Comparison of ENCODE assay signal across 22 cellular contexts in genomic region chr5:35030426-35030825, GRCh38. TPM values are rescaled to one million over a fixed set of nuclear protein-coding genes. Genes with fewer than 3 reads are reported as not detected.
DNase-seq lines count a peak whose midpoint lies in the region; TF ChIP-seq lines count a peak whose summit lies in the region.
"Had no signal": no experiment of that assay in that cellular context is flagged by ENCODE, and none has a peak within 500 bp of the region (broad histone marks: within the 10 kb centered on the region; RNA-seq: fewer than 3 reads in every experiment).

No MANE protein-coding gene starts in this region.

- H3K4me1 ChIP-seq in endodermal cell (ENCODE audit: control insufficient read depth, insufficient read depth, low read length): no peaks in the 10 kb centered on the region

- no peaks in the 10 kb centered on the region for H3K36me3 Mint-ChIP-seq in endodermal cell (ENCODE audit: low read depth)
- H3K36me3 Mint-ChIP-seq: T-cell, WTC11 had no signal

- H3K9ac ChIP-seq in neural cell (ENCODE audit: low read length) (no peak overlapping the region), endodermal cell (ENCODE audit: extremely low read depth, low read length, poor library complexity, severe bottlenecking) (no peak overlapping the region)

- no peak overlapping the region for H3K4me2 ChIP-seq in neural cell (ENCODE audit: low read length)

- no peaks in the 10 kb centered on the region for H3K27me3 ChIP-seq in neural cell (ENCODE audit: insufficient read depth, low read depth, low read length)
- H3K27me3 ChIP-seq in endodermal cell (ENCODE audit: control insufficient read depth, insufficient read depth, low read length, poor library complexity, severe bottlenecking): no peaks in the 10 kb centered on the region

- no peaks in the 10 kb centered on the region for H3K9me3 Mint-ChIP-seq in endodermal cell
- H3K9me3 Mint-ChIP-seq: activated CD8-positive, alpha-beta T cell treated with anti-CD3 and anti-CD28 coated beads for 36 hours; activated naive CD8-positive, alpha-beta T cell treated with anti-CD3 and anti-CD28 coated beads, Interleukin-2, amount 50 U/mL, for 24 hours; T-cell; WTC11 had no signal

- H3K27ac ChIP-seq in RWPE1 (no peak overlapping the region), neural cell (ENCODE audit: low read length) (no peak overlapping the region), endodermal cell (ENCODE audit: low read depth, low read length) (no peak overlapping the region)

- peak; percentile 23; the same call in 1 of the 2 replicates for TF ChIP-seq CTCF in LNCAP (IDR thresholded peaks at IDR 0.05)
- peak; percentile 15; the same call in 1 of the 2 replicates for TF ChIP-seq CTCF in RWPE1 (conservative IDR thresholded peaks at IDR 0.05; ENCODE audit: low read depth)
- TF ChIP-seq CTCF in neural cell (IDR thresholded peaks at IDR 0.05; ENCODE audit: poor library complexity, severe bottlenecking): no peak
- no peak for TF ChIP-seq CTCF in endodermal cell (conservative IDR thresholded peaks at IDR 0.05)

- CTCF ChIA-PET in RWPE1 (lab: Yijun Ruan, JAX): interaction anchor here (0.5 to 1.1 kb wide), 2 partner anchors 27 to 28 kb away, joined by 3 read pairs; no protein-coding TSS in a partner anchor

- H3K79me2 ChIP-seq in neural cell (replicated peaks; ENCODE audit: insufficient read depth, low read length): no peaks in the 10 kb centered on the region

- DNase-seq in GF-D8 (lab: John Stamatoyannopoulos, UW) (peak; percentile 15), RWPE1 (ENCODE audit: low spot score) (no peak), NCI-H2029 (lab: John Stamatoyannopoulos, UW) (no peak), HCEC 1CT (no peak), endodermal cell (no peak)
- DNase-seq: activated CD8-positive, alpha-beta T cell treated with anti-CD3 and anti-CD28 coated beads for 36 hours; activated naive CD8-positive, alpha-beta T cell treated with anti-CD3 and anti-CD28 coated beads, Interleukin-2, amount 50 U/mL, for 24 hours; C1 segment of cervical spinal cord; central memory CD4-positive, alpha-beta T cell; effector CD8-positive, alpha-beta T cell; hippocampal formation; KG1; kidney; stimulated activated CD4-positive, alpha-beta T cell treated with anti-CD3 and anti-CD28 coated beads, Interleukin-4, amount 100 ng/mL, for 1 hour; T-cell had no signal

- H3K9me2 ChIP-seq in neural cell (ENCODE audit: insufficient read depth, low read length): no peaks in the 10 kb centered on the region

- WGBS in endodermal cell (ENCODE audit: insufficient coverage in 1 of 2, insufficient read length in 1 of 2), 2 experiments: 92 to 94% methylated on average over 3 to 7 of the region's 7 CpGs

- TF ChIP-seq EP300 in neural cell (conservative IDR thresholded peaks at IDR 0.05; ENCODE audit: poor library complexity, severe bottlenecking): no peak

- H2AFZ ChIP-seq in neural cell (ENCODE audit: low read depth, low read length): no peak overlapping the region

- H3K27me3 Mint-ChIP-seq in endodermal cell (ENCODE audit: insufficient read depth): no peaks in the 10 kb centered on the region

- no peaks in the 10 kb centered on the region for H3K36me3 ChIP-seq in neural cell (ENCODE audit: insufficient read depth, low read length)
- H3K36me3 ChIP-seq in endodermal cell (ENCODE audit: control insufficient read depth, insufficient read depth, low read length): no peaks in the 10 kb centered on the region

- H3K4me3 ChIP-seq in neural cell (ENCODE audit: low read length): no peak overlapping the region
- no peak overlapping the region for H3K4me3 ChIP-seq in endodermal cell (ENCODE audit: low read length)

- POLR2A ChIA-PET in RWPE1 (lab: Yijun Ruan, JAX; ENCODE audit: low non-redundant PET): no interaction called here

- peak; percentile 29 for TF ChIP-seq RAD21 in neural cell (conservative IDR thresholded peaks at IDR 0.05)

- H3K4me1 Mint-ChIP-seq in endodermal cell: no peaks in the 10 kb centered on the region
- H3K4me1 Mint-ChIP-seq: activated naive CD8-positive, alpha-beta T cell treated with anti-CD3 and anti-CD28 coated beads, Interleukin-2, amount 50 U/mL, for 24 hours; T-cell had no signal

- no peak overlapping the region for H3K27ac Mint-ChIP-seq in endodermal cell
- H3K27ac Mint-ChIP-seq: activated CD8-positive, alpha-beta T cell treated with anti-CD3 and anti-CD28 coated beads for 36 hours; activated naive CD8-positive, alpha-beta T cell treated with anti-CD3 and anti-CD28 coated beads, Interleukin-2, amount 50 U/mL, for 24 hours; T-cell; WTC11 had no signal

- H4K20me1 ChIP-seq in neural cell (ENCODE audit: insufficient read depth): no peaks in the 10 kb centered on the region

- no peaks in the 10 kb centered on the region for H3F3A ChIP-seq in neural cell (ENCODE audit: insufficient read depth, low read length, poor library complexity, severe bottlenecking)

- H3K9me3 ChIP-seq in neural cell (ENCODE audit: low read length): no peaks in the 10 kb centered on the region
- no peaks in the 10 kb centered on the region for H3K9me3 ChIP-seq in endodermal cell (ENCODE audit: control insufficient read depth, low read length)

- no peak overlapping the region for H3K4me3 Mint-ChIP-seq in endodermal cell
- H3K4me3 Mint-ChIP-seq: activated CD8-positive, alpha-beta T cell treated with anti-CD3 and anti-CD28 coated beads for 36 hours; activated naive CD8-positive, alpha-beta T cell treated with anti-CD3 and anti-CD28 coated beads, Interleukin-2, amount 50 U/mL, for 24 hours; T-cell; WTC11 had no signal

TF ChIP-seq in neural cell, 6 proteins besides CTCF, POLR2A, EP300 and RAD21:
- TF ChIP-seq MXI1 (conservative IDR thresholded peaks at IDR 0.05; ENCODE audit: poor library complexity, severe bottlenecking) (no peak), EZH2 (IDR thresholded peaks at IDR 0.05; ENCODE audit: borderline replicate concordance, insufficient read depth, low read length, poor library complexity, severe bottlenecking) (no peak), REST (IDR thresholded peaks at IDR 0.05; ENCODE audit: borderline replicate concordance) (no peak), SMC3 (conservative IDR thresholded peaks at IDR 0.05; ENCODE audit: poor library complexity) (no peak), POLR2AphosphoS5 (IDR thresholded peaks at IDR 0.05) (no peak)

RNA-seq across cellular contexts. Expression of gene AGXT2, which starts 17.3 kb away (rescaled TPM):
- not detected in 2 replicates for polyA plus RNA-seq in neural cell
- not detected in 2 replicates for polyA minus RNA-seq in neural cell
- not detected for total RNA-seq in endodermal cell
- polyA plus RNA-seq in endodermal cell (2013, experiment 1 of 2): not detected
- polyA plus RNA-seq in endodermal cell (2013, experiment 2 of 2): not detected
- total RNA-seq: activated CD8-positive, alpha-beta T cell treated with anti-CD3 and anti-CD28 coated beads for 36 hours; mononuclear cell; NCI-H460; osteocyte; T-cell; temporal lobe; WTC11 had no signal

Comparison
In these comparisons a context has a peak if more than half of its experiments do, and no peak if none do; other contexts are left out.
1. CTCF ChIP-seq: peak in LNCAP (single experiment) and RWPE1 (single experiment); none in neural cell (single experiment) and endodermal cell (single experiment).